In genomic region chr2:218068721-218069334, GRCh38 we compare ENCODE assay signal across 8 cellular contexts. TPM values are rescaled to one million over a fixed set of nuclear protein-coding genes. Genes with fewer than 3 reads are reported as not detected.
DNase-seq lines count a peak whose midpoint lies in the region; ATAC-seq and TF ChIP-seq lines count a peak whose summit lies in the region.
"Not testable (repeated sequence)": the region's sequence is repeated elsewhere in the genome, so short reads cannot be mapped to it uniquely, and the experiment has no call there.

A gene with protein sequence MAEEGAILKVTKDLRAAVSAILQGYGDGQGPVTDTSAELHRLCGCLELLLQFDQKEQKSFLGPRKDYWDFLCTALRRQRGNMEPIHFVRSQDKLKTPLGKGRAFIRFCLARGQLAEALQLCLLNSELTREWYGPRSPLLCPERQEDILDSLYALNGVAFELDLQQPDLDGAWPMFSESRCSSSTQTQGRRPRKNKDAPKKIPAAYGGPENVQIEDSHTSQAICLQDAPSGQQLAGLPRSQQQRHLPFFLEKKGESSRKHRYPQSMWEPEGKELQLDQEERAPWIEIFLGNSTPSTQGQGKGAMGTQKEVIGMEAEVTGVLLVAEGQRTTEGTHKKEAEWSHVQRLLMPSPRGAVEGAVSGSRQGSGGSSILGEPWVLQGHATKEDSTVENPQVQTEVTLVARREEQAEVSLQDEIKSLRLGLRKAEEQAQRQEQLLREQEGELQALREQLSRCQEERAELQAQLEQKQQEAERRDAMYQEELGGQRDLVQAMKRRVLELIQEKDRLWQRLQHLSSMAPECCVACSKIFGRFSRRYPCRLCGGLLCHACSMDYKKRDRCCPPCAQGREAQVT (plus strand): TSS chr2:218069253. CDS start chr2:218070606, 1,353 bp downstream.

- DNase-seq in DMS153 (lab: John Stamatoyannopoulos, UW), result peak; percentile 58
- peak; percentile 51 for DNase-seq in Jurkat, Clone E6-1 (ENCODE audit: low read depth, low spot score)
- peak; percentile 64 for DNase-seq in OCI-LY7 (ENCODE audit: low spot score)
- peak; percentile 48 for DNase-seq in activated T-cell treated with anti-CD3 and anti-CD28 coated beads for 4 hours
- DNase-seq in esophagus muscularis mucosa (ENCODE audit: extremely low spot score), result peak; percentile 92
- peak; percentile 67 for DNase-seq in stimulated activated CD8-positive, alpha-beta memory T cell treated with anti-CD3 and anti-CD28 coated beads, Interleukin-4, amount 100 ng/mL, for 48 hours

- H4K20me1 ChIP-seq in OCI-LY7 (ENCODE audit: insufficient read depth, low read length), result not testable (repeated sequence)

- H3K4me3 ChIP-seq in Jurkat, Clone E6-1 (ENCODE audit: low read length), result peak within 1 kb of the TSS; percentile 27
- peak within 1 kb of the TSS; percentile 10 for H3K4me3 ChIP-seq in OCI-LY7 (ENCODE audit: low read depth, low read length, poor library complexity, severe bottlenecking)
- H3K4me3 ChIP-seq in esophagus muscularis mucosa, result peak within 1 kb of the TSS; percentile 46 to 55 (median 48)
- peak within 1 kb of the TSS; percentile 54 to 60 for H3K4me3 ChIP-seq in muscle layer of colon (ENCODE audit: low read depth in 1 of 2, low read length in 2 of 2)

- H3K4me1 ChIP-seq in OCI-LY7 (ENCODE audit: insufficient read depth, low read length, poor library complexity, severe bottlenecking); muscle layer of colon (ENCODE audit: insufficient read depth, low read length): not testable (repeated sequence)
- H3K4me1 ChIP-seq in esophagus muscularis mucosa, result peaks cover 0 to 11% (median 9%) of the 10 kb centered on the region in 4 donors

- H3K27ac ChIP-seq in OCI-LY7 (ENCODE audit: low read depth, low read length, poor library complexity, severe bottlenecking); esophagus muscularis mucosa (replicated peaks in 1 of 4); muscle layer of colon (ENCODE audit: low read depth, low read length): not testable (repeated sequence)

- H3K36me3 ChIP-seq in OCI-LY7 (ENCODE audit: insufficient read depth, low read length); esophagus muscularis mucosa; muscle layer of colon (ENCODE audit: insufficient read depth, low read length): not testable (repeated sequence)

- POLR2A ChIA-PET in OCI-LY7 (lab: Charles Lee), result not testable (repeated sequence)

- H3K9me2 ChIP-seq in OCI-LY7 (ENCODE audit: insufficient read depth, low read length), result not testable (repeated sequence)

- H3K79me2 ChIP-seq in OCI-LY7 (ENCODE audit: insufficient read depth, low read depth, low read length), result not testable (repeated sequence)

- not testable (repeated sequence) for H3K9ac ChIP-seq in muscle layer of colon (ENCODE audit: low read length)

- WGBS in esophagus muscularis mucosa, result 1% methylated on average over 12 of the region's 15 CpGs

- H3K27me3 ChIP-seq in esophagus muscularis mucosa (peaks cover 0 to 26% (median 0%) of the 10 kb centered on the region in 4 donors), muscle layer of colon (ENCODE audit: control insufficient read depth in 1 of 2, insufficient read depth in 2 of 2, low read length in 2 of 2) (peaks cover 0 to 20% of the 10 kb centered on the region in 2 donors)

- BruUV-seq in OCI-LY7 (replicated peaks; lab: Mats Ljungman, UMichigan), result not testable (repeated sequence)

- ATAC-seq in GM21723 (IDR thresholded peaks at IDR 0.05; ENCODE audit: unreplicated experiment), result peak; percentile 90

- 0 out of 2 replicates have a peak within 1 kb of the TSS, but pooled peaks have one; percentile 8 for H3K4me2 ChIP-seq in OCI-LY7 (ENCODE audit: low read length)

- intact Hi-C loops in OCI-LY7 (cut with micrococcal nuclease; ENCODE audit: unreplicated experiment), result loop anchor here (2.0 to 5.0 kb wide), 2 partner anchors 77 to 280 kb away; no protein-coding TSS in a partner anchor
- intact Hi-C loops in esophagus muscularis mucosa (cut with DNase I), result not testable (repeated sequence)

- H2AFZ ChIP-seq in OCI-LY7 (ENCODE audit: low read length), result not testable (repeated sequence)

- TF ChIP-seq EP300 in esophagus muscularis mucosa (IDR thresholded peaks at IDR 0.05), result not testable (repeated sequence)

- TF ChIP-seq POLR2A in esophagus muscularis mucosa (IDR thresholded peaks at IDR 0.05; ENCODE audit: low read depth), result not testable (repeated sequence)

- CTCF ChIA-PET in OCI-LY7 (lab: Charles Lee; ENCODE audit: unreplicated experiment), result interaction anchor here (0.6 to 0.7 kb wide), 2 partner anchors 18 to 283 kb away, joined by 3 read pairs; no protein-coding TSS in a partner anchor

- peak; percentile 76 for TF ChIP-seq CTCF in OCI-LY7 (conservative IDR thresholded peaks at IDR 0.05; ENCODE audit: low read length)
- peak; percentile 76 to 82 (median 80) for TF ChIP-seq CTCF in esophagus muscularis mucosa (IDR thresholded peaks at IDR 0.05)

- H3K9me3 ChIP-seq in OCI-LY7 (ENCODE audit: low read length); esophagus muscularis mucosa; muscle layer of colon (ENCODE audit: low read length): not testable (repeated sequence)

RNA-seq across cellular contexts. Expression of the gene that starts here (rescaled TPM):
- polyA plus RNA-seq in Jurkat, Clone E6-1 (2012; ENCODE audit: insufficient read depth, insufficient read length), result not detected
- total RNA-seq in OCI-LY7 (2014; rRNA removed; shearing (Covaris generic)), result not detected in 2 replicates
- total RNA-seq in OCI-LY7 (2022) (not detected in 2 replicates), esophagus muscularis mucosa (under 1 TPM in 1 of 4 donors, not detected in 3; 0.11 TPM)

Comparison
In these comparisons a context has a peak if more than half of its experiments do, and no peak if none do; other contexts are left out.
1. Peak in DNase-seq, H3K4me3 ChIP-seq and H3K4me2 ChIP-seq in OCI-LY7; RNA of the gene not detected or under 1 TPM.
2. Peak in DNase-seq and H3K4me3 ChIP-seq in esophagus muscularis mucosa; RNA of the gene not detected or under 1 TPM.